16 cellular contexts compared by ENCODE assay signal in genomic region chr10:72077275-72077990, GRCh38. TPM values are rescaled to one million over a fixed set of nuclear protein-coding genes. Genes with fewer than 3 reads are reported as not detected.
DNase-seq lines count a peak whose midpoint lies in the region; ATAC-seq and TF ChIP-seq lines count a peak whose summit lies in the region.
"Had no signal": no experiment of that assay in that cellular context is flagged by ENCODE, and none has a peak within 500 bp of the region (broad histone marks: within the 10 kb centered on the region; RNA-seq: fewer than 3 reads in every experiment).

No MANE protein-coding gene starts in this region.

- H3K27ac Mint-ChIP-seq in chondrocyte (ENCODE audit: unreplicated experiment) (no peak overlapping the region), type B pancreatic cell (peak overlapping the region; percentile 8), CD14-positive monocyte (peak overlapping the region in 1 of 7 donors; percentile 24)
- H3K27ac Mint-ChIP-seq: HFFc6 had no signal

- peaks cover 41% of the 10 kb centered on the region for H3K4me1 ChIP-seq in Panc1 (ENCODE audit: control insufficient read depth, insufficient read depth, low read length)
- H3K4me1 ChIP-seq: vagina had no signal

- H3K4me3 ChIP-seq in Panc1 (ENCODE audit: low read depth in 2 of 2, low read length in 2 of 2): no peak overlapping the region
- H3K4me3 ChIP-seq: GM12878, vagina had no signal

- H3K9me3 Mint-ChIP-seq in chondrocyte (ENCODE audit: low read depth) (no peaks in the 10 kb centered on the region), type B pancreatic cell (no peaks in the 10 kb centered on the region), CD14-positive monocyte (peaks cover 0 to 2% (median 0%) of the 10 kb centered on the region in 7 donors)
- H3K9me3 Mint-ChIP-seq: HFFc6 had no signal

- TF ChIP-seq CTCF in Panc1 (IDR thresholded peaks at IDR 0.05) (no peak), chondrocyte (IDR thresholded peaks at IDR 0.05) (no peak), type B pancreatic cell (conservative IDR thresholded peaks at IDR 0.05) (no peak), CD14-positive monocyte (IDR thresholded peaks at IDR 0.05) (no peak)

- POLR2A ChIA-PET in Panc1 (lab: Charles Lee): interaction anchor here (0.6 kb wide), 1 partner anchor 11 kb away, joined by 5 read pairs; no protein-coding TSS in a partner anchor

- BruUV-seq in Panc1 (replicated peaks; lab: Mats Ljungman, UMichigan): no TSS peak

- CTCF ChIA-PET in Panc1 (lab: Charles Lee): no interaction called here

- peaks cover 4% of the 10 kb centered on the region for H3K27me3 Mint-ChIP-seq in chondrocyte (ENCODE audit: low read depth)
- peaks cover 7% of the 10 kb centered on the region for H3K27me3 Mint-ChIP-seq in type B pancreatic cell
- H3K27me3 Mint-ChIP-seq in CD14-positive monocyte (ENCODE audit: low read depth in 3 of 3): peaks cover 4 to 10% (median 5%) of the 10 kb centered on the region in 3 donors

- H3K36me3 Mint-ChIP-seq in chondrocyte (ENCODE audit: low read depth): no peaks in the 10 kb centered on the region
- H3K36me3 Mint-ChIP-seq in type B pancreatic cell: no peaks in the 10 kb centered on the region
- H3K36me3 Mint-ChIP-seq in CD14-positive monocyte: no peaks in the 10 kb centered on the region

- intact Hi-C loops in left ventricle myocardium superior (cut with micrococcal nuclease) (no loop called here), cardiac septum (cut with DNase I) (no loop called here), Panc1 (cut with micrococcal nuclease; ENCODE audit: unreplicated experiment) (no loop called here), CD14-positive monocyte (cut with micrococcal nuclease) (no loop called here)

- in situ Hi-C loops in Panc1 (cut with HindIII; ENCODE audit: low pct_unique_long_range_greater_than_20kb, low sequenced_read_pairs): no loop called here

- H3K27me3 ChIP-seq in Panc1 (ENCODE audit: control insufficient read depth, insufficient read depth, low read length): no peaks in the 10 kb centered on the region
- H3K27me3 ChIP-seq: vagina had no signal

- peak; percentile 8 for DNase-seq in left ventricle myocardium superior
- no peak for DNase-seq in cardiac septum (ENCODE audit: low spot score)
- no peak for DNase-seq in Panc1 (ENCODE audit: low read depth, low spot score)
- peak; percentile 70 for DNase-seq in chondrocyte (ENCODE audit: low spot score)
- DNase-seq in type B pancreatic cell (ENCODE audit: extremely low spot score, unreplicated experiment): no peak
- no peak for DNase-seq in islet precursor cell
- DNase-seq in CD14-positive monocyte (ENCODE audit: low spot score): no peak
- DNase-seq: GF-D8; glutamatergic neuron; HFFc6; KG1; NCI-H510A treated with DMSO at 0.1 percent for 48 hours; SHP77 treated with DMSO at 0.1 percent for 48 hours; stimulated activated CD4-positive, alpha-beta T cell treated with anti-CD3 and anti-CD28 coated beads, Interleukin-2, amount 100 ng/mL, for 48 hours had no signal

- no peaks in the 10 kb centered on the region for H3K9me3 ChIP-seq in Panc1 (ENCODE audit: control insufficient read depth, insufficient read depth, low read depth, low read length)
- H3K9me3 ChIP-seq: vagina had no signal

- ATAC-seq in left ventricle myocardium superior (no peak), Panc1 (no peak)
- ATAC-seq: GM12878 had no signal

- H3K4me1 Mint-ChIP-seq in chondrocyte (ENCODE audit: low read depth): peaks cover 3% of the 10 kb centered on the region
- peaks cover 4% of the 10 kb centered on the region for H3K4me1 Mint-ChIP-seq in type B pancreatic cell (ENCODE audit: unreplicated experiment)
- peaks cover 6% of the 10 kb centered on the region for H3K4me1 Mint-ChIP-seq in CD14-positive monocyte

- no peaks in the 10 kb centered on the region for H3K36me3 ChIP-seq in Panc1 (ENCODE audit: control insufficient read depth, insufficient read depth, low read length)
- H3K36me3 ChIP-seq: vagina had no signal

- H3K4me3 Mint-ChIP-seq in chondrocyte (ENCODE audit: unreplicated experiment) (no peak overlapping the region), type B pancreatic cell (no peak overlapping the region), CD14-positive monocyte (no peak overlapping the region)
- H3K4me3 Mint-ChIP-seq: HFFc6 had no signal

- 0 out of 2 replicates have a peak overlapping the region, but pooled peaks have one; percentile 34 for H3K27ac ChIP-seq in Panc1 (ENCODE audit: low read length)
- H3K27ac ChIP-seq: vagina had no signal

RNA-seq across cellular contexts. Expression of gene SPOCK2, which starts 10.9 kb away (rescaled TPM):
- 12.7 TPM for total RNA-seq in left ventricle myocardium superior
- 7.5 TPM for total RNA-seq in cardiac septum
- 4.8 TPM for total RNA-seq in Panc1 (2021; ENCODE audit: unreplicated experiment)
- 4.2 TPM for polyA plus RNA-seq in Panc1 (2012; ENCODE audit: insufficient read length)
- total RNA-seq in chondrocyte: 0.32 to 1.4 TPM (median 0.80 TPM) in 3 replicates
- total RNA-seq in type B pancreatic cell (ENCODE audit: low replicate concordance): 13.8 TPM in 2 replicates
- polyA plus RNA-seq in CD14-positive monocyte: 1 to 10 TPM in 1 of 2 donors, under 1 TPM in 1; 0.45 to 1.6 TPM
- total RNA-seq: HFFc6 had no signal

Comparison
In these comparisons a context has a peak if more than half of its experiments do, and no peak if none do; other contexts are left out.
1. DNase-seq: peak in left ventricle myocardium superior (single experiment) and chondrocyte (single experiment); none in cardiac septum (single experiment), Panc1 (single experiment), type B pancreatic cell (single experiment), islet precursor cell (single experiment) and CD14-positive monocyte (single experiment).